Comparison of ENCODE assay signal across 24 cellular contexts in the genomic region with DNA sequence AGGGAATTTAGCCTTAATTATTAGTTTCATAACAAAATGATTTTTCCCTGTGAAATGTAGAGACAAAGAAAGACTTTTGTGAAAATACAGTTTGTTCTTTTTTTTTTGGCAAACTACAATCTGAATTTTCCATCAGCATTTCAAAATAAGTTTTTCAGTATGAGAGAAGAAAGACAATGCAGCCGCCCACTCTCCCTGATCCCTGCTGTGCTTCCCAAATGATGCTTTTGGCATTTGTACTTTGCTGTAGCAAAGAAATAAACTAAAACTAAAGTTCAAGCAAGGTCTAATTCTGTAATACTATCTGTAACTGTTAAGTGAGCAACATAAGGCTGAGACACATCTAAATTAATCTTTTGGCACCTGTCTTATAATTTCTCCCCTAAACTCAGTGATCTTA.
"Had no signal": no experiment of that assay in that cellular context is flagged by ENCODE, and none has a peak within 500 bp of the region (broad histone marks: within the 10 kb centered on the region; RNA-seq: fewer than 3 reads in every experiment).

No MANE protein-coding gene starts in this region.

- H3K4me2 ChIP-seq: hepatocyte had no signal

- H2AFZ ChIP-seq: hepatocyte had no signal

- H3K27me3 ChIP-seq: hepatocyte, ovary, suprapubic skin, tibial nerve, uterus had no signal

- H3K27ac Mint-ChIP-seq: mesothelial cell of epicardium; naive B cell; natural killer cell; progenitor cell of endocrine pancreas; stimulated activated naive B cell treated with anti-CD40 and anti-IgM and Interleukin-4, amounts not matched to agents 10 μg/mL and 1 μg/mL and 100 μg/mL, for 72 hours; stimulated activated naive CD8-positive, alpha-beta T cell treated with anti-CD3 and anti-CD28 coated beads, Interleukin-15, Interleukin-2, amounts not matched to agents 100 ng/mL and 50 ng/mL, for 24 hours; type B pancreatic cell had no signal

- H3K4me3 ChIP-seq: hepatocyte, left ventricle myocardium inferior, lung, ovary, skin epidermis, suprapubic skin, tibial nerve, uterus had no signal

- H3K27me3 Mint-ChIP-seq: naive B cell; progenitor cell of endocrine pancreas; stimulated activated naive B cell treated with anti-CD40 and anti-IgM and Interleukin-4, amounts not matched to agents 10 μg/mL and 1 μg/mL and 100 μg/mL, for 72 hours; stimulated activated naive CD8-positive, alpha-beta T cell treated with anti-CD3 and anti-CD28 coated beads, Interleukin-15, Interleukin-2, amounts not matched to agents 100 ng/mL and 50 ng/mL, for 24 hours; type B pancreatic cell had no signal

- DNase-seq: islet precursor cell; left ventricle myocardium inferior; mesendoderm; naive B cell; natural killer cell; ovary; retina; right cardiac atrium; stimulated activated CD4-positive, alpha-beta T cell treated with anti-CD3 and anti-CD28 coated beads, Interleukin-12 subunit alpha, Interleukin-12 subunit beta, amount 100 ng/mL, for 4 hours; stimulated activated CD4-positive, alpha-beta T cell treated with anti-CD3 and anti-CD28 coated beads, Interleukin-15, amount 100 ng/mL, for 24 hours; stimulated activated CD4-positive, alpha-beta T cell treated with anti-CD3 and anti-CD28 coated beads, Interleukin-2, amount 100 ng/mL, for 24 hours; stimulated activated CD4-positive, alpha-beta T cell treated with anti-CD3 and anti-CD28 coated beads, Interleukin-4, amount 100 ng/mL, for 1 hour; stimulated activated naive B cell treated with anti-CD40 and anti-IgM and Interleukin-4, amounts not matched to agents 10 μg/mL and 1 μg/mL and 100 μg/mL, for 72 hours; uterus had no signal

- H3K4me1 ChIP-seq: left ventricle myocardium inferior, suprapubic skin, uterus had no signal

- H3K36me3 ChIP-seq: left ventricle myocardium inferior, ovary, suprapubic skin, tibial nerve, uterus had no signal

- H3K4me3 Mint-ChIP-seq: mesothelial cell of epicardium; naive B cell; natural killer cell; stimulated activated naive B cell treated with anti-CD40 and anti-IgM and Interleukin-4, amounts not matched to agents 10 μg/mL and 1 μg/mL and 100 μg/mL, for 72 hours; stimulated activated naive CD8-positive, alpha-beta T cell treated with anti-CD3 and anti-CD28 coated beads, Interleukin-15, Interleukin-2, amounts not matched to agents 100 ng/mL and 50 ng/mL, for 24 hours; type B pancreatic cell had no signal

- H3K4me1 Mint-ChIP-seq: mesothelial cell of epicardium; naive B cell; natural killer cell; stimulated activated naive B cell treated with anti-CD40 and anti-IgM and Interleukin-4, amounts not matched to agents 10 μg/mL and 1 μg/mL and 100 μg/mL, for 72 hours had no signal

- H3K36me3 Mint-ChIP-seq: mesothelial cell of epicardium; naive B cell; natural killer cell; stimulated activated naive B cell treated with anti-CD40 and anti-IgM and Interleukin-4, amounts not matched to agents 10 μg/mL and 1 μg/mL and 100 μg/mL, for 72 hours; type B pancreatic cell had no signal

- H3K27ac ChIP-seq: hepatocyte, left ventricle myocardium inferior, ovary, skin epidermis, suprapubic skin, tibial nerve, uterus had no signal

- ATAC-seq: natural killer cell; right cardiac atrium; sciatic nerve; stimulated activated naive B cell treated with anti-CD40 and anti-IgM and Interleukin-4, amounts not matched to agents 10 μg/mL and 1 μg/mL and 100 μg/mL, for 72 hours had no signal

- H3K9me3 Mint-ChIP-seq: stimulated activated naive CD8-positive, alpha-beta T cell treated with anti-CD3 and anti-CD28 coated beads, Interleukin-15, Interleukin-2, amounts not matched to agents 100 ng/mL and 50 ng/mL, for 24 hours; type B pancreatic cell had no signal

- H3K9me3 ChIP-seq: ovary, tibial nerve, uterus had no signal

- H3K79me2 ChIP-seq: hepatocyte had no signal
